Comparison of ENCODE assay signal across 33 cellular contexts in the genomic region with DNA sequence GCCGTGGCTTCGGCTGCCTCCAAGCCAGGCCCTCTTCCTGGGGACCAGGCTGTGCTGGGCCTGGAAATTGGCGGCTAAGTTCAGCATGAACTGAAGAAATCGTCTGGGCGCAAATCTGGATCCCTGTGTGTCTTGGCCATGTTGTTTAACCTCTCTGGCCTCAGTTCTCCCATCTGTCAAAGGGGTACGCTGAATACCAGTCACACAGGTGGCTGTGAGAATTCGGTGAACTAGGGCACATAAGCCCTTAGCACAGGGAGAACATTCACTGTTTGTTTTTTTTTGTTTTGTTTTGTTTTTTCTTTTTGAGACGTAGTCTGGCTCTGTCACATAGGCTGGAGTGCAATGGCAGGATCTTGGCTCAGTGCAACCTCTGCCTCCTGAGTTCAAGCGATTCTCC. TPM values are rescaled to one million over a fixed set of nuclear protein-coding genes. Genes with fewer than 3 reads are reported as not detected.
A peak's percentile ranks its signal among the peaks of the same experiment; 100 is the strongest.
DNase-seq lines count a peak whose midpoint lies in the region; ATAC-seq, FAIRE-seq and TF ChIP-seq lines count a peak whose summit lies in the region.
"Had no signal": no experiment of that assay in that cellular context is flagged by ENCODE, and none has a peak within 500 bp of the region (broad histone marks: within the 10 kb centered on the region; RNA-seq: fewer than 3 reads in every experiment).

No MANE protein-coding gene starts in this region.

- 82% methylated on average over 5 of the region's 9 CpGs for WGBS in K562 (ENCODE audit: insufficient coverage, low coverage, missing lambda C conversion rate)
- WGBS in sigmoid colon, 2 donors, result 93 to 94% methylated on average over 9 of the region's 9 CpGs

- no peak for DNase-seq in activated naive CD4-positive, alpha-beta T cell treated with anti-CD3 and anti-CD28 coated beads, Interleukin-2, amount 10 ng/mL, durations not matched to agents 7 days and 5 days
- no peak for DNase-seq in activated naive CD4-positive, alpha-beta T cell (lab: John Stamatoyannopoulos, UW)
- DNase-seq in T-cell, result no peak
- DNase-seq in K562 (ENCODE audit: extremely low read depth in 1 of 4, low spot score in 3 of 4), result no peak
- DNase-seq in DMS 273 (lab: John Stamatoyannopoulos, UW; ENCODE audit: unreplicated experiment), result no peak
- DNase-seq in foreskin fibroblast, result no peak
- DNase-seq in sigmoid colon, result no peak
- DNase-seq: activated CD4-positive, CD25-positive, alpha-beta regulatory T cell; activated T-cell treated with anti-CD3 and anti-CD28 coated beads, Interleukin-2, amount 50 U/mL, for 48 hours; Caco-2; caudate nucleus; DMS79 treated with DMSO at 0.1 percent for 48 hours; GDM1; islet precursor cell; left ventricle myocardium inferior; mesenchymal stem cell; MG63; NCI-H1105; NCI-H187 treated with DMSO at 0.1 percent for 48 hours; NCI-H2171; SIG-M5; stimulated activated CD4-positive, alpha-beta T cell treated with anti-CD3 and anti-CD28 coated beads, Interleukin-12 subunit alpha, Interleukin-12 subunit beta, amount 100 ng/mL, for 4 hours; stimulated activated CD4-positive, alpha-beta T cell treated with anti-CD3 and anti-CD28 coated beads, Interleukin-2, amount 100 ng/mL, for 48 hours; transverse colon had no signal

- H3K9me3 Mint-ChIP-seq in activated naive CD4-positive, alpha-beta T cell treated with anti-CD3 and anti-CD28 coated beads, Interleukin-2, amount 10 ng/mL, durations not matched to agents 7 days and 5 days, result no peaks in the 10 kb centered on the region
- H3K9me3 Mint-ChIP-seq in T-cell, result no peaks in the 10 kb centered on the region

- peaks cover 29% of the 10 kb centered on the region for H4K20me1 ChIP-seq in K562 (replicated peaks; ENCODE audit: control insufficient read depth, insufficient read depth, low read length)

- TF ChIP-seq EP300 in K562 (IDR thresholded peaks at IDR 0.05; ENCODE audit: low read length) (no peak), sigmoid colon (IDR thresholded peaks at IDR 0.05) (no peak)

- POLR2A ChIA-PET in T-cell (lab: Charles Lee) (interaction anchor here in 1 of 2 donors (0.7 kb wide), 1 partner anchor 157 kb away, joined by 4 read pairs; no protein-coding TSS in a partner anchor), K562 (lab: Yijun Ruan, JAX) (interaction anchor here (0.6 to 1.8 kb wide), 2 partner anchors 10 to 697 kb away, joined by 3 to 9 read pairs; no protein-coding TSS in a partner anchor)

- H2AFZ ChIP-seq in K562 (ENCODE audit: low read depth, low read length), result no peak overlapping the region

- intact Hi-C loops in K562 (cut with micrococcal nuclease) (no loop called here), sigmoid colon (cut with DNase I) (no loop called here)

- no peak for FAIRE-seq in K562 (lab: Jason Lieb, UNC)
- FAIRE-seq: astrocyte, TTC549 had no signal

- no peak overlapping the region for H3K9ac ChIP-seq in K562 (ENCODE audit: insufficient read depth in 1 of 2, low read depth in 2 of 2, low read length in 2 of 2)
- H3K9ac ChIP-seq: BLaER1, KMS-11 had no signal

- no TSS peak for BruUV-seq in K562 (replicated peaks; lab: Mats Ljungman, UMichigan)

- peaks cover 4% of the 10 kb centered on the region for H3K27me3 Mint-ChIP-seq in activated naive CD4-positive, alpha-beta T cell treated with anti-CD3 and anti-CD28 coated beads, Interleukin-2, amount 10 ng/mL, durations not matched to agents 7 days and 5 days
- no peaks in the 10 kb centered on the region for H3K27me3 Mint-ChIP-seq in T-cell

- TF ChIP-seq POLR2A in K562 (conservative IDR thresholded peaks at IDR 0.05), result no peak
- no peak for TF ChIP-seq POLR2A in sigmoid colon (IDR thresholded peaks at IDR 0.05)

- no peak overlapping the region for H3K4me3 Mint-ChIP-seq in activated naive CD4-positive, alpha-beta T cell treated with anti-CD3 and anti-CD28 coated beads, Interleukin-2, amount 10 ng/mL, durations not matched to agents 7 days and 5 days
- peak overlapping the region in 1 of 3 donors; percentile 37 for H3K4me3 Mint-ChIP-seq in T-cell

- H3K27me3 ChIP-seq in K562 (ENCODE audit: control insufficient read depth in 2 of 2, insufficient read depth in 2 of 2, low read length in 2 of 2), result no peaks in the 10 kb centered on the region
- no peaks in the 10 kb centered on the region for H3K27me3 ChIP-seq in neutrophil
- no peaks in the 10 kb centered on the region for H3K27me3 ChIP-seq in sigmoid colon
- H3K27me3 ChIP-seq: BLaER1, MG63, transverse colon had no signal

- TF ChIP-seq RAD21 in K562 (CRISPR knock-in tag; conservative IDR thresholded peaks at IDR 0.05 in 1 of 2, IDR thresholded peaks at IDR 0.05 in 1 of 2), result no peak

- H3K4me3 ChIP-seq in K562 (no peak overlapping the region), neutrophil (ENCODE audit: low read depth in 1 of 2, low read length in 1 of 2) (no peak overlapping the region), foreskin fibroblast (ENCODE audit: low read depth in 1 of 2, low read length in 2 of 2) (no peak overlapping the region), sigmoid colon (no peak overlapping the region)
- H3K4me3 ChIP-seq: BLaER1, HAP-1, left ventricle myocardium inferior, MG63, prostate gland, transverse colon had no signal

- no peak for TF ChIP-seq CTCF in K562 (IDR thresholded peaks at IDR 0.05 in 2 of 3, conservative IDR thresholded peaks at IDR 0.05 in 1 of 3; ENCODE audit: insufficient read depth in 2 of 3, low read depth in 1 of 3, low read length in 3 of 3)
- TF ChIP-seq CTCF in neutrophil (IDR thresholded peaks at IDR 0.05), result no peak
- TF ChIP-seq CTCF in foreskin fibroblast (IDR thresholded peaks at IDR 0.05; ENCODE audit: low read depth, low read length), result no peak
- TF ChIP-seq CTCF in sigmoid colon (IDR thresholded peaks at IDR 0.05), result no peak

- peaks cover 23% of the 10 kb centered on the region; the same call in 2 of the 3 replicates for H3K79me2 ChIP-seq in K562 (ENCODE audit: control insufficient read depth, insufficient read depth, low read length)

- H3K36me3 ChIP-seq in K562 (ENCODE audit: control insufficient read depth, insufficient read depth, low read length), result peaks cover 84% of the 10 kb centered on the region; the same call in 2 of the 3 replicates
- peaks cover 89% of the 10 kb centered on the region for H3K36me3 ChIP-seq in neutrophil
- H3K36me3 ChIP-seq in sigmoid colon, result peaks cover 9 to 58% (median 36%) of the 10 kb centered on the region in 4 donors
- H3K36me3 ChIP-seq: prostate gland had no signal

- CTCF ChIA-PET in activated naive CD4-positive, alpha-beta T cell treated with anti-CD3 and anti-CD28 coated beads, Interleukin-2, amount 10 ng/mL, durations not matched to agents 7 days and 5 days (lab: Charles Lee), result no interaction called here
- CTCF ChIA-PET in T-cell (lab: Charles Lee), result no interaction called here
- CTCF ChIA-PET in K562 (lab: Yijun Ruan, JAX; ENCODE audit: low intra/inter-chr PET ratio), result no interaction called here

- H3K36me3 Mint-ChIP-seq in activated naive CD4-positive, alpha-beta T cell treated with anti-CD3 and anti-CD28 coated beads, Interleukin-2, amount 10 ng/mL, durations not matched to agents 7 days and 5 days, result peaks cover 69% of the 10 kb centered on the region
- H3K36me3 Mint-ChIP-seq in T-cell, result peaks cover 25% of the 10 kb centered on the region

- H3K4me2 ChIP-seq in K562 (ENCODE audit: insufficient read depth, low read length), result no peak overlapping the region
- H3K4me2 ChIP-seq: BLaER1, KMS-11 had no signal

- peaks cover 91% of the 10 kb centered on the region for H3K4me1 Mint-ChIP-seq in activated naive CD4-positive, alpha-beta T cell treated with anti-CD3 and anti-CD28 coated beads, Interleukin-2, amount 10 ng/mL, durations not matched to agents 7 days and 5 days
- H3K4me1 Mint-ChIP-seq in T-cell, result peaks cover 86 to 94% (median 91%) of the 10 kb centered on the region in 3 donors

- peaks cover 13 to 24% of the 10 kb centered on the region in 2 experiments; a peak in 4 of 5 replicates for H3K4me1 ChIP-seq in K562 (replicated peaks in 1 of 2; ENCODE audit: control insufficient read depth in 2 of 2, insufficient read depth in 2 of 2, low read length in 2 of 2)
- peaks cover 99 to 100% of the 10 kb centered on the region in 2 experiments for H3K4me1 ChIP-seq in neutrophil (ENCODE audit: control insufficient read depth in 1 of 2, insufficient read depth in 1 of 2, low read depth in 1 of 2, low read length in 1 of 2)
- peaks cover 0 to 59% (median 46%) of the 10 kb centered on the region in 4 donors for H3K4me1 ChIP-seq in sigmoid colon
- H3K4me1 ChIP-seq: prostate gland had no signal

- peak overlapping the region; percentile 76 for H3K27ac Mint-ChIP-seq in activated naive CD4-positive, alpha-beta T cell treated with anti-CD3 and anti-CD28 coated beads, Interleukin-2, amount 10 ng/mL, durations not matched to agents 7 days and 5 days
- H3K27ac Mint-ChIP-seq in T-cell, result peak overlapping the region; percentile 74 to 93

- no peak for ATAC-seq in T-cell (replicated peaks in 1 of 4)
- no peak for ATAC-seq in K562
- ATAC-seq: sciatic nerve had no signal

- no peaks in the 10 kb centered on the region for H3K9me3 ChIP-seq in K562 (replicated peaks; ENCODE audit: control insufficient read depth, insufficient read depth, low read depth, low read length)
- no peaks in the 10 kb centered on the region for H3K9me3 ChIP-seq in neutrophil
- no peaks in the 10 kb centered on the region for H3K9me3 ChIP-seq in sigmoid colon
- H3K9me3 ChIP-seq: BLaER1, Caco-2, HAP-1, left ventricle myocardium inferior, MG63, prostate gland, transverse colon had no signal

- peaks cover 5% of the 10 kb centered on the region for H3K9me1 ChIP-seq in K562 (ENCODE audit: control insufficient read depth, insufficient read depth, low read length)

- in situ Hi-C loops in K562 (cut with MboI), result no loop called here

- no peak overlapping the region for H3K27ac ChIP-seq in K562 (ENCODE audit: extremely low read depth, low read depth, low read length)
- peak overlapping the region; percentile 93 for H3K27ac ChIP-seq in neutrophil
- H3K27ac ChIP-seq in sigmoid colon, result no peak overlapping the region
- H3K27ac ChIP-seq: BLaER1, HL-60, KMS-11, prostate gland, transverse colon had no signal

RNA-seq across cellular contexts. Expression of gene LASP1, which starts 19.0 kb away (rescaled TPM):
- total RNA-seq in T-cell, result 100 to 1,000 TPM in 4 of 5 donors, 10 to 100 TPM in 1; 97.2 to 157 (median 122) TPM
- 56.3 and 141 TPM in 2 replicates for total RNA-seq in K562 (2011; cell fraction: chromatin; rRNA removed; ENCODE audit: low replicate concordance)
- 52.5 and 72.2 TPM in 2 replicates for total RNA-seq in K562 (2011; cell fraction: nucleolus; rRNA removed)
- 56.8 and 72.4 TPM in 2 replicates for total RNA-seq in K562 (2011; cell fraction: nucleoplasm; rRNA removed)
- 48.5 and 49.0 TPM in 2 replicates for total RNA-seq in K562 (2014; rRNA removed)
- total RNA-seq in K562 (2014; rRNA removed; fragmentation: Illumina TruSeq; extraction: Trizol), result 35.1 and 38.8 TPM in 2 replicates
- total RNA-seq in K562 (2015; rRNA removed; fragmentation: Illumina TruSeq; extraction: Trizol), result 55.3 and 58.7 TPM in 2 replicates
- total RNA-seq in K562 (2021), result 112 and 125 TPM in 2 replicates
- polyA plus RNA-seq in K562 (2011; rRNA removed), result 45.9 and 62.1 TPM in 2 replicates
- polyA plus RNA-seq in K562 (2011; cell fraction: cytosol; rRNA removed), result 58.9 and 166 TPM in 2 replicates
- polyA plus RNA-seq in K562 (2011; cell fraction: nucleus; rRNA removed), result 25.9 and 52.6 TPM in 2 replicates
- 110 and 126 TPM in 2 replicates for polyA plus RNA-seq in K562 (2012)
- 95.7 and 104 TPM in 2 replicates for polyA plus RNA-seq in K562 (2014; fragmentation: Illumina TruSeq; extraction: Trizol)
- polyA plus RNA-seq in K562 (2014; fragmentation: Nextera tagmentation; extraction: Ambion mirVana), result 10 to 100 TPM; 23.0 to 23.6 TPM
- polyA plus RNA-seq in K562 (2014; rRNA removed), result 69.1 and 78.2 TPM in 2 replicates
- polyA minus RNA-seq in K562 (2011; rRNA and poly(A)+ RNA removed), result 48.3 and 89.0 TPM in 2 replicates
- 56.3 and 79.0 TPM in 2 replicates for polyA minus RNA-seq in K562 (2011; cell fraction: cytosol; rRNA and poly(A)+ RNA removed)
- 20.1 and 22.1 TPM in 2 replicates for polyA minus RNA-seq in K562 (2011; cell fraction: nucleus; rRNA and poly(A)+ RNA removed)
- 10 to 100 TPM; 27.6 to 64.8 (median 42.2) TPM for total RNA-seq in sigmoid colon
- polyA plus RNA-seq in sigmoid colon, result 100 to 1,000 TPM; 122 to 205 (median 182) TPM

RNA-seq across cellular contexts. Expression of gene RPL23, which starts 35.3 kb away (rescaled TPM):
- total RNA-seq in T-cell (1,000 to 10,000 TPM; 1,638 to 2,124 (median 1,743) TPM), K562 (2014; rRNA removed) (2,281 and 2,332 TPM in 2 replicates), K562 (2014; rRNA removed; fragmentation: Illumina TruSeq; extraction: Trizol) (3,218 and 3,389 TPM in 2 replicates), K562 (2015; rRNA removed; fragmentation: Illumina TruSeq; extraction: Trizol) (2,524 and 2,706 TPM in 2 replicates), K562 (2021) (1,745 and 1,985 TPM in 2 replicates), sigmoid colon (1,000 to 10,000 TPM; 1,692 to 2,841 (median 2,464) TPM)
- 370 and 391 TPM in 2 replicates for total RNA-seq in K562 (2011; cell fraction: chromatin; rRNA removed; ENCODE audit: low replicate concordance)
- 317 and 380 TPM in 2 replicates for total RNA-seq in K562 (2011; cell fraction: nucleolus; rRNA removed)
- 567 and 894 TPM in 2 replicates for total RNA-seq in K562 (2011; cell fraction: nucleoplasm; rRNA removed)
- polyA plus RNA-seq in K562 (2011; rRNA removed) (1,779 and 3,096 TPM in 2 replicates), K562 (2014; fragmentation: Illumina TruSeq; extraction: Trizol) (3,156 and 3,487 TPM in 2 replicates), K562 (2014; fragmentation: Nextera tagmentation; extraction: Ambion mirVana) (1,000 to 10,000 TPM; 2,598 to 3,667 TPM), K562 (2014; rRNA removed) (3,128 and 3,158 TPM in 2 replicates), sigmoid colon (1,000 to 10,000 TPM; 2,289 to 3,780 (median 2,728) TPM)
- polyA plus RNA-seq in K562 (2011; cell fraction: cytosol; rRNA removed), result 1,009 and 1,561 TPM in 2 replicates
- 519 and 810 TPM in 2 replicates for polyA plus RNA-seq in K562 (2011; cell fraction: nucleus; rRNA removed)
- 2,980 and 3,135 TPM in 2 replicates for polyA plus RNA-seq in K562 (2012)
- 1,069 and 1,345 TPM in 2 replicates for polyA minus RNA-seq in K562 (2011; rRNA and poly(A)+ RNA removed)
- polyA minus RNA-seq in K562 (2011; cell fraction: cytosol; rRNA and poly(A)+ RNA removed), result 644 and 904 TPM in 2 replicates
- 127 and 195 TPM in 2 replicates for polyA minus RNA-seq in K562 (2011; cell fraction: nucleus; rRNA and poly(A)+ RNA removed)
